1 cellular context compared by ENCODE assay signal in genomic region chr16:85554114-85554790, GRCh38.
TF ChIP-seq lines count a peak whose summit lies in the region.

No MANE protein-coding gene starts in this region.

TF ChIP-seq in K562, 482 proteins besides CTCF, POLR2A, EP300 and RAD21 (continued from another document):
- TF ChIP-seq, protein P1, sequence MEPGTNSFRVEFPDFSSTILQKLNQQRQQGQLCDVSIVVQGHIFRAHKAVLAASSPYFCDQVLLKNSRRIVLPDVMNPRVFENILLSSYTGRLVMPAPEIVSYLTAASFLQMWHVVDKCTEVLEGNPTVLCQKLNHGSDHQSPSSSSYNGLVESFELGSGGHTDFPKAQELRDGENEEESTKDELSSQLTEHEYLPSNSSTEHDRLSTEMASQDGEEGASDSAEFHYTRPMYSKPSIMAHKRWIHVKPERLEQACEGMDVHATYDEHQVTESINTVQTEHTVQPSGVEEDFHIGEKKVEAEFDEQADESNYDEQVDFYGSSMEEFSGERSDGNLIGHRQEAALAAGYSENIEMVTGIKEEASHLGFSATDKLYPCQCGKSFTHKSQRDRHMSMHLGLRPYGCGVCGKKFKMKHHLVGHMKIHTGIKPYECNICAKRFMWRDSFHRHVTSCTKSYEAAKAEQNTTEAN (CRISPR knock-in tag; IDR thresholded peaks at IDR 0.05): peak; percentile 82; the same call in 1 of the 2 replicates
- TF ChIP-seq HOMEZ (CRISPR knock-in tag; IDR thresholded peaks at IDR 0.05): no peak
- TF ChIP-seq ZNF134 (CRISPR knock-in tag; conservative IDR thresholded peaks at IDR 0.05): no peak; the same call in 1 of the 2 replicates
- TF ChIP-seq, protein P2, sequence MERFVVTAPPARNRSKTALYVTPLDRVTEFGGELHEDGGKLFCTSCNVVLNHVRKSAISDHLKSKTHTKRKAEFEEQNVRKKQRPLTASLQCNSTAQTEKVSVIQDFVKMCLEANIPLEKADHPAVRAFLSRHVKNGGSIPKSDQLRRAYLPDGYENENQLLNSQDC (CRISPR knock-in tag; IDR thresholded peaks at IDR 0.05): no peak
- no peak for TF ChIP-seq GATAD2B (IDR thresholded peaks at IDR 0.05; ENCODE audit: borderline replicate concordance)
- peak; percentile 85 for TF ChIP-seq GABPB1 (CRISPR knock-in tag; IDR thresholded peaks at IDR 0.05)
- no peak for TF ChIP-seq ZNF143 (CRISPR knock-in tag; IDR thresholded peaks at IDR 0.05)
- TF ChIP-seq KLF13 (tag; IDR thresholded peaks at IDR 0.05; ENCODE audit: borderline replicate concordance, low read depth): no peak
- TF ChIP-seq GATA2 (CRISPR knock-in tag; IDR thresholded peaks at IDR 0.05): peak; percentile 80
- no peak for TF ChIP-seq NR2F6 (CRISPR knock-in tag; IDR thresholded peaks at IDR 0.05)
- no peak for TF ChIP-seq ZNF140 (CRISPR knock-in tag; IDR thresholded peaks at IDR 0.05)
- TF ChIP-seq, protein P3, sequence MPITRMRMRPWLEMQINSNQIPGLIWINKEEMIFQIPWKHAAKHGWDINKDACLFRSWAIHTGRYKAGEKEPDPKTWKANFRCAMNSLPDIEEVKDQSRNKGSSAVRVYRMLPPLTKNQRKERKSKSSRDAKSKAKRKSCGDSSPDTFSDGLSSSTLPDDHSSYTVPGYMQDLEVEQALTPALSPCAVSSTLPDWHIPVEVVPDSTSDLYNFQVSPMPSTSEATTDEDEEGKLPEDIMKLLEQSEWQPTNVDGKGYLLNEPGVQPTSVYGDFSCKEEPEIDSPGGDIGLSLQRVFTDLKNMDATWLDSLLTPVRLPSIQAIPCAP (CRISPR knock-in tag; IDR thresholded peaks at IDR 0.05; ENCODE audit: borderline replicate concordance): no peak
- TF ChIP-seq ADNP (tag; IDR thresholded peaks at IDR 0.05): no peak
- TF ChIP-seq, protein P4, sequence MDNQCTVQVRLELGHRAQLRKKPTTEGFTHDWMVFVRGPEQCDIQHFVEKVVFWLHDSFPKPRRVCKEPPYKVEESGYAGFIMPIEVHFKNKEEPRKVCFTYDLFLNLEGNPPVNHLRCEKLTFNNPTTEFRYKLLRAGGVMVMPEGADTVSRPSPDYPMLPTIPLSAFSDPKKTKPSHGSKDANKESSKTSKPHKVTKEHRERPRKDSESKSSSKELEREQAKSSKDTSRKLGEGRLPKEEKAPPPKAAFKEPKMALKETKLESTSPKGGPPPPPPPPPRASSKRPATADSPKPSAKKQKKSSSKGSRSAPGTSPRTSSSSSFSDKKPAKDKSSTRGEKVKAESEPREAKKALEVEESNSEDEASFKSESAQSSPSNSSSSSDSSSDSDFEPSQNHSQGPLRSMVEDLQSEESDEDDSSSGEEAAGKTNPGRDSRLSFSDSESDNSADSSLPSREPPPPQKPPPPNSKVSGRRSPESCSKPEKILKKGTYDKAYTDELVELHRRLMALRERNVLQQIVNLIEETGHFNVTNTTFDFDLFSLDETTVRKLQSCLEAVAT (IDR thresholded peaks at IDR 0.05): peak; percentile 91 to 94
- no peak; the same call in 1 of the 2 replicates for TF ChIP-seq KAT7 (CRISPR knock-in tag; IDR thresholded peaks at IDR 0.05; ENCODE audit: borderline replicate concordance)
- peak in 1 of 2 experiments; percentile 61; a peak in 1 of 4 replicates for TF ChIP-seq KDM4B (IDR thresholded peaks at IDR 0.05; ENCODE audit: borderline replicate concordance in 2 of 2, low read depth in 1 of 2)
- no peak for TF ChIP-seq HNRNPUL1 (IDR thresholded peaks at IDR 0.05; ENCODE audit: low read length)
- peak; percentile 94 for TF ChIP-seq CBFB (CRISPR knock-in tag; IDR thresholded peaks at IDR 0.05)
- TF ChIP-seq HEY1 (CRISPR knock-in tag; IDR thresholded peaks at IDR 0.05; ENCODE audit: borderline replicate concordance): peak; percentile 45; the same call in 1 of the 2 replicates
- TF ChIP-seq MYC (IDR thresholded peaks at IDR 0.05; ENCODE audit: low read depth, low read length): peak; percentile 93
- TF ChIP-seq MYC (CRISPR knock-in tag; IDR thresholded peaks at IDR 0.05; ENCODE audit: borderline replicate concordance, low read depth): peak; percentile 79
- TF ChIP-seq FOXP1 (CRISPR knock-in tag; IDR thresholded peaks at IDR 0.05): no peak; the same call in 1 of the 2 replicates
- TF ChIP-seq ZNF444 (CRISPR knock-in tag; IDR thresholded peaks at IDR 0.05): no peak
- no peak; the same call in 1 of the 2 replicates for TF ChIP-seq CHD2 (IDR thresholded peaks at IDR 0.05; ENCODE audit: low read depth, low read length)
- TF ChIP-seq NELFE (IDR thresholded peaks at IDR 0.05; ENCODE audit: insufficient read depth, insufficient read length): no peak
- TF ChIP-seq MTF1 (CRISPR knock-in tag; IDR thresholded peaks at IDR 0.05; ENCODE audit: borderline replicate concordance): no peak
- no peak for TF ChIP-seq SIRT6 (IDR thresholded peaks at IDR 0.05; ENCODE audit: low read depth, low read length)
- TF ChIP-seq CREM (IDR thresholded peaks at IDR 0.05; ENCODE audit: low read depth): no peak
- peak; percentile 72 for TF ChIP-seq ZSCAN32 (CRISPR knock-in tag; IDR thresholded peaks at IDR 0.05)
- no peak; the same call in 1 of the 2 replicates for TF ChIP-seq MAFK (IDR thresholded peaks at IDR 0.05; ENCODE audit: low read length)
- TF ChIP-seq ZNF239 (CRISPR knock-in tag; IDR thresholded peaks at IDR 0.05): no peak
- peak in 1 of 2 experiments; percentile 31; a peak in 1 of 4 replicates for TF ChIP-seq NONO (IDR thresholded peaks at IDR 0.05; ENCODE audit: low read depth in 2 of 2, low read length in 1 of 2)
- no peak for TF ChIP-seq SRF (CRISPR knock-in tag; IDR thresholded peaks at IDR 0.05)
- no peak for TF ChIP-seq ZNF133 (CRISPR knock-in tag; IDR thresholded peaks at IDR 0.05)
- TF ChIP-seq CBX3 (IDR thresholded peaks at IDR 0.05; ENCODE audit: borderline replicate concordance in 1 of 2, low read length in 2 of 2): peak in 1 of 2 experiments; percentile 75; a peak in 2 of 3 replicates
- TF ChIP-seq ZNF217 (CRISPR knock-in tag; IDR thresholded peaks at IDR 0.05): no peak
- no peak for TF ChIP-seq RBFOX2 (IDR thresholded peaks at IDR 0.05; ENCODE audit: low read depth, low read length)
- no peak for TF ChIP-seq ZNF121 (CRISPR knock-in tag; conservative IDR thresholded peaks at IDR 0.05)
- TF ChIP-seq ZNF764 (CRISPR knock-in tag; IDR thresholded peaks at IDR 0.05; ENCODE audit: low read depth): no peak
- TF ChIP-seq, protein P5, sequence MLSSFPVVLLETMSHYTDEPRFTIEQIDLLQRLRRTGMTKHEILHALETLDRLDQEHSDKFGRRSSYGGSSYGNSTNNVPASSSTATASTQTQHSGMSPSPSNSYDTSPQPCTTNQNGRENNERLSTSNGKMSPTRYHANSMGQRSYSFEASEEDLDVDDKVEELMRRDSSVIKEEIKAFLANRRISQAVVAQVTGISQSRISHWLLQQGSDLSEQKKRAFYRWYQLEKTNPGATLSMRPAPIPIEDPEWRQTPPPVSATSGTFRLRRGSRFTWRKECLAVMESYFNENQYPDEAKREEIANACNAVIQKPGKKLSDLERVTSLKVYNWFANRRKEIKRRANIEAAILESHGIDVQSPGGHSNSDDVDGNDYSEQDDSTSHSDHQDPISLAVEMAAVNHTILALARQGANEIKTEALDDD (IDR thresholded peaks at IDR 0.05): no peak
- TF ChIP-seq ZNF395 (CRISPR knock-in tag; IDR thresholded peaks at IDR 0.05): no peak
- peak; percentile 35; the same call in 1 of the 2 replicates for TF ChIP-seq FOSL1 (tag; conservative IDR thresholded peaks at IDR 0.05)
- TF ChIP-seq ZNF778 (CRISPR knock-in tag; IDR thresholded peaks at IDR 0.05): no peak
- TF ChIP-seq ZZZ3 (IDR thresholded peaks at IDR 0.05): no peak
- peak; percentile 86 for TF ChIP-seq STAT5A (IDR thresholded peaks at IDR 0.05; ENCODE audit: borderline replicate concordance, low read length)
- peak; percentile 45 for TF ChIP-seq CREB5 (CRISPR knock-in tag; IDR thresholded peaks at IDR 0.05)
- TF ChIP-seq, protein P6, sequence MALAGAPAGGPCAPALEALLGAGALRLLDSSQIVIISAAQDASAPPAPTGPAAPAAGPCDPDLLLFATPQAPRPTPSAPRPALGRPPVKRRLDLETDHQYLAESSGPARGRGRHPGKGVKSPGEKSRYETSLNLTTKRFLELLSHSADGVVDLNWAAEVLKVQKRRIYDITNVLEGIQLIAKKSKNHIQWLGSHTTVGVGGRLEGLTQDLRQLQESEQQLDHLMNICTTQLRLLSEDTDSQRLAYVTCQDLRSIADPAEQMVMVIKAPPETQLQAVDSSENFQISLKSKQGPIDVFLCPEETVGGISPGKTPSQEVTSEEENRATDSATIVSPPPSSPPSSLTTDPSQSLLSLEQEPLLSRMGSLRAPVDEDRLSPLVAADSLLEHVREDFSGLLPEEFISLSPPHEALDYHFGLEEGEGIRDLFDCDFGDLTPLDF (CRISPR knock-in tag; IDR thresholded peaks at IDR 0.05): no peak
- no peak; the same call in 1 of the 2 replicates for TF ChIP-seq HNRNPL (IDR thresholded peaks at IDR 0.05; ENCODE audit: low read depth, low read length)
- TF ChIP-seq ZSCAN29 (IDR thresholded peaks at IDR 0.05): peak; percentile 85
- TF ChIP-seq SIX5 (IDR thresholded peaks at IDR 0.05; ENCODE audit: borderline replicate concordance in 1 of 2, insufficient read depth in 1 of 2, low read depth in 1 of 2, low read length in 2 of 2): no peak
- TF ChIP-seq ZFPM2 (CRISPR knock-in tag; IDR thresholded peaks at IDR 0.05): no peak
- no peak; the same call in 1 of the 2 replicates for TF ChIP-seq ZNF589 (CRISPR knock-in tag; IDR thresholded peaks at IDR 0.05; ENCODE audit: low read depth)
- TF ChIP-seq, protein P7, sequence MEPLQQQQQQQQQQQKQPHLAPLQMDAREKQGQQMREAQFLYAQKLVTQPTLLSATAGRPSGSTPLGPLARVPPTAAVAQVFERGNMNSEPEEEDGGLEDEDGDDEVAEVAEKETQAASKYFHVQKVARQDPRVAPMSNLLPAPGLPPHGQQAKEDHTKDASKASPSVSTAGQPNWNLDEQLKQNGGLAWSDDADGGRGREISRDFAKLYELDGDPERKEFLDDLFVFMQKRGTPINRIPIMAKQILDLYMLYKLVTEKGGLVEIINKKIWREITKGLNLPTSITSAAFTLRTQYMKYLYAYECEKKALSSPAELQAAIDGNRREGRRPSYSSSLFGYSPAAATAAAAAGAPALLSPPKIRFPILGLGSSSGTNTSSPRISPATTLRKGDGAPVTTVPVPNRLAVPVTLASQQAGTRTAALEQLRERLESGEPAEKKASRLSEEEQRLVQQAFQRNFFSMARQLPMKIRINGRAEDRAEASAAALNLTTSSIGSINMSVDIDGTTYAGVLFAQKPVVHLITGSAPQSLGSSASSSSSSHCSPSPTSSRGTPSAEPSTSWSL (CRISPR knock-in tag; IDR thresholded peaks at IDR 0.05; ENCODE audit: borderline replicate concordance): no peak
- TF ChIP-seq ZNF696 (CRISPR knock-in tag; conservative IDR thresholded peaks at IDR 0.05): no peak
- TF ChIP-seq ZNF12 (CRISPR knock-in tag; IDR thresholded peaks at IDR 0.05): no peak
- TF ChIP-seq CREB1 (IDR thresholded peaks at IDR 0.05): peak; percentile 44
- no peak for TF ChIP-seq CREB1 (CRISPR knock-in tag; IDR thresholded peaks at IDR 0.05)
- TF ChIP-seq ATF3 (IDR thresholded peaks at IDR 0.05): peak; percentile 39; the same call in 1 of the 2 replicates
- no peak for TF ChIP-seq ATF3 (CRISPR knock-in tag; conservative IDR thresholded peaks at IDR 0.05)
- TF ChIP-seq HES1 (IDR thresholded peaks at IDR 0.05; ENCODE audit: low read depth): peak; percentile 81
